16 cellular contexts compared by ENCODE assay signal in genomic region chr7:84674236-84674913, GRCh38.
DNase-seq lines count a peak whose midpoint lies in the region; ATAC-seq and TF ChIP-seq lines count a peak whose summit lies in the region.
"Had no signal": no experiment of that assay in that cellular context is flagged by ENCODE, and none has a peak within 500 bp of the region (broad histone marks: within the 10 kb centered on the region; RNA-seq: fewer than 3 reads in every experiment).

No MANE protein-coding gene starts in this region.

- no peak for TF ChIP-seq EP300 in SK-N-SH (IDR thresholded peaks at IDR 0.05; ENCODE audit: borderline replicate concordance in 1 of 2, low read depth in 1 of 2, low read length in 1 of 2)

- no peak overlapping the region for H3K4ac ChIP-seq in IMR-90 (ENCODE audit: low read depth, low read length)

- no peak overlapping the region for H3K14ac ChIP-seq in IMR-90 (replicated peaks; ENCODE audit: low read depth, low read length)

- H2AK9ac ChIP-seq in IMR-90 (replicated peaks; ENCODE audit: low read depth, low read length, poor library complexity) = no peak overlapping the region

- no peak overlapping the region for H2BK5ac ChIP-seq in IMR-90 (ENCODE audit: low read depth, low read length, poor library complexity, severe bottlenecking)

- H3K27ac ChIP-seq in IMR-90 (ENCODE audit: insufficient read depth, low read length) (no peak overlapping the region), SK-N-SH (ENCODE audit: low read depth in 2 of 2, low read length in 1 of 2) (no peak overlapping the region)
- H3K27ac ChIP-seq: C4-2B, coronary artery, sigmoid colon, VCaP had no signal

- no CpG with 5 or more reads among the region's 2 CpGs for WGBS in IMR-90 (ENCODE audit: extremely low coverage in 2 of 2, insufficient read length in 1 of 2), 2 experiments
- WGBS in SK-N-SH (ENCODE audit: low lambda C conversion rate) = 74% methylated on average over 2 of the region's 2 CpGs

- H2BK15ac ChIP-seq in IMR-90 (ENCODE audit: low read depth, low read length) = no peak overlapping the region

- H3K4me1 ChIP-seq in IMR-90 (ENCODE audit: control insufficient read depth, insufficient read depth, low read length) (peaks cover 2% of the 10 kb centered on the region; the same call in 1 of the 2 replicates), SK-N-SH (ENCODE audit: control insufficient read depth in 1 of 2, insufficient read depth in 2 of 2, low read depth in 1 of 2, low read length in 1 of 2) (peaks cover 0 to 5% of the 10 kb centered on the region in 2 experiments; a peak in 2 of 4 replicates)
- H3K4me1 ChIP-seq: sigmoid colon had no signal

- no peak overlapping the region for H4K5ac ChIP-seq in IMR-90 (ENCODE audit: low read depth, low read length)

- no peaks in the 10 kb centered on the region for H3F3A ChIP-seq in SK-N-SH (replicated peaks; ENCODE audit: insufficient read depth)

- H3K4me3 ChIP-seq in IMR-90 (ENCODE audit: insufficient read depth, low read depth, low read length) = no peak overlapping the region
- no peak overlapping the region for H3K4me3 ChIP-seq in SK-N-SH (ENCODE audit: low read depth in 2 of 2, low read length in 1 of 2)
- no peak overlapping the region for H3K4me3 ChIP-seq in fibroblast of the aortic adventitia (ENCODE audit: low read depth, low read length)
- H3K4me3 ChIP-seq: coronary artery, sigmoid colon had no signal

- no peaks in the 10 kb centered on the region for H3K27me3 ChIP-seq in IMR-90 (ENCODE audit: control insufficient read depth, insufficient read depth, low read length)
- H3K27me3 ChIP-seq in SK-N-SH (ENCODE audit: insufficient read depth) = no peaks in the 10 kb centered on the region
- H3K27me3 ChIP-seq: sigmoid colon had no signal

- H3K56ac ChIP-seq in IMR-90 (ENCODE audit: extremely low read depth, insufficient read depth, low read length) = no peak overlapping the region

- H3K36me3 ChIP-seq in IMR-90 (ENCODE audit: control insufficient read depth, insufficient read depth, low read length) (no peaks in the 10 kb centered on the region), SK-N-SH (replicated peaks in 1 of 2; ENCODE audit: control insufficient read depth in 1 of 2, insufficient read depth in 2 of 2, low read length in 1 of 2) (no peaks in the 10 kb centered on the region)
- H3K36me3 ChIP-seq: sigmoid colon had no signal

- no peak overlapping the region for H4K8ac ChIP-seq in IMR-90 (ENCODE audit: low read depth in 2 of 2, low read length in 2 of 2)

- H3K79me2 ChIP-seq in SK-N-SH (ENCODE audit: insufficient read depth) = no peaks in the 10 kb centered on the region

- BruUV-seq in IMR-90 (replicated peaks; lab: Mats Ljungman, UMichigan) = no TSS peak

- CTCF ChIA-PET in IMR-90 (lab: Yijun Ruan, JAX) (no interaction called here), SK-N-SH (lab: Yijun Ruan, JAX) (no interaction called here)

- H4K20me1 ChIP-seq in IMR-90 (ENCODE audit: insufficient read depth, low read length) (no peaks in the 10 kb centered on the region), SK-N-SH (ENCODE audit: insufficient read depth) (no peaks in the 10 kb centered on the region)

- TF ChIP-seq CTCF in IMR-90 (conservative IDR thresholded peaks at IDR 0.05; ENCODE audit: low read depth, low read length) (no peak), SK-N-SH (IDR thresholded peaks at IDR 0.05) (no peak), fibroblast of the aortic adventitia (IDR thresholded peaks at IDR 0.05; ENCODE audit: insufficient read depth, low read length) (no peak)

- DNase-seq in Caki2 (ENCODE audit: low read depth) (peak; percentile 42), IMR-90 (no peak), SK-N-SH (no peak), fibroblast of the aortic adventitia (ENCODE audit: low read depth) (peak; percentile 47), retina (no peak), MV-4-11 (lab: John Stamatoyannopoulos, UW) (no peak), NCI-H774 (lab: John Stamatoyannopoulos, UW) (no peak)
- DNase-seq: activated CD8-positive, alpha-beta memory T cell treated with anti-CD3 and anti-CD28 coated beads, Interleukin-2, amount 50 U/mL, for 4 hours; Karpas-422; naive thymus-derived CD8-positive, alpha-beta T cell; SIG-M5; sigmoid colon had no signal

- POLR2A ChIA-PET in IMR-90 (lab: Charles Lee; ENCODE audit: unreplicated experiment) (no interaction called here), SK-N-SH (lab: Yijun Ruan, JAX) (no interaction called here)

- H4K91ac ChIP-seq in IMR-90 (ENCODE audit: insufficient read depth, low read depth, low read length) = no peak overlapping the region

- dilution Hi-C loops in IMR-90 (cut with HindIII; ENCODE audit: low sequenced_read_pairs, unreplicated experiment) = no loop called here

- no peak overlapping the region for H2AK5ac ChIP-seq in IMR-90 (ENCODE audit: low read depth, low read length)

- H3K23ac ChIP-seq in IMR-90 (ENCODE audit: low read depth, low read length) = no peak overlapping the region

- no peak for TF ChIP-seq POLR2A in IMR-90 (IDR thresholded peaks at IDR 0.05; ENCODE audit: low read depth, low read length)

- TF ChIP-seq RAD21 in IMR-90 (IDR thresholded peaks at IDR 0.05; ENCODE audit: low read length) = no peak
- TF ChIP-seq RAD21 in SK-N-SH (IDR thresholded peaks at IDR 0.05; ENCODE audit: low read length) = no peak

- H3K9ac ChIP-seq in IMR-90 (ENCODE audit: low read depth, low read length) (no peak overlapping the region), SK-N-SH (no peak overlapping the region)

- H2AFZ ChIP-seq in IMR-90 (replicated peaks; ENCODE audit: low read length, poor library complexity) = no peak overlapping the region
- H2AFZ ChIP-seq in SK-N-SH (ENCODE audit: low read depth) = peak overlapping the region; percentile 10; the same call in 1 of the 2 replicates

- H3K9me3 ChIP-seq in IMR-90 (ENCODE audit: control insufficient read depth, insufficient read depth, low read length) (no peaks in the 10 kb centered on the region), SK-N-SH (no peaks in the 10 kb centered on the region)
- H3K9me3 ChIP-seq: sigmoid colon had no signal

- no peaks in the 10 kb centered on the region for H3K79me1 ChIP-seq in IMR-90 (ENCODE audit: low read depth in 1 of 2, low read length in 2 of 2)

- no peak overlapping the region for H2BK20ac ChIP-seq in IMR-90 (ENCODE audit: low read depth, low read length)

- H3K4me2 ChIP-seq in IMR-90 (ENCODE audit: low read depth, low read length) (peak overlapping the region; percentile 53; the same call in 1 of the 2 replicates), SK-N-SH (no peak overlapping the region)

- ATAC-seq in IMR-90 (ENCODE audit: low read depth) (no peak), GM19452 (IDR thresholded peaks at IDR 0.05; ENCODE audit: unreplicated experiment) (no peak)
- ATAC-seq: naive thymus-derived CD8-positive, alpha-beta T cell had no signal

- intact Hi-C loops in IMR-90 (cut with micrococcal nuclease) = no loop called here

- no peaks in the 10 kb centered on the region for H3K9me2 ChIP-seq in SK-N-SH

- H2BK120ac ChIP-seq in IMR-90 (ENCODE audit: low read depth, low read length) = no peak overlapping the region

- in situ Hi-C loops in Caki2 (cut with HindIII; ENCODE audit: low pct_unique_long_range_greater_than_20kb, low sequenced_read_pairs) = no loop called here
- in situ Hi-C loops in IMR-90 (cut with MboI; ENCODE audit: low sequenced_read_pairs) = no loop called here

- H3K18ac ChIP-seq in IMR-90 (ENCODE audit: low read depth, low read length) = no peak overlapping the region

- H3K9me1 ChIP-seq in IMR-90 (ENCODE audit: insufficient read depth, low read length) = peaks cover 3% of the 10 kb centered on the region; the same call in 1 of the 2 replicates

TF ChIP-seq in IMR-90, 13 proteins besides CTCF, POLR2A, EP300 and RAD21:
- TF ChIP-seq MAFK (IDR thresholded peaks at IDR 0.05; ENCODE audit: low read depth, low read length) = no peak
- TF ChIP-seq MXI1 (IDR thresholded peaks at IDR 0.05; ENCODE audit: borderline replicate concordance, low read depth, low read length) = no peak
- no peak for TF ChIP-seq MAZ (IDR thresholded peaks at IDR 0.05; ENCODE audit: borderline replicate concordance, low read depth, low read length)
- TF ChIP-seq RCOR1 (IDR thresholded peaks at IDR 0.05; ENCODE audit: insufficient replicate concordance, low read length) = no peak
- TF ChIP-seq RFX5 (IDR thresholded peaks at IDR 0.05; ENCODE audit: low read depth, low read length) = no peak

TF ChIP-seq in SK-N-SH, 30 proteins besides CTCF, POLR2A, EP300 and RAD21 (continues in another document):
- TF ChIP-seq TAF1 (IDR thresholded peaks at IDR 0.05; ENCODE audit: borderline replicate concordance, low read depth, low read length) (no peak), USF1 (IDR thresholded peaks at IDR 0.05; ENCODE audit: borderline replicate concordance, low read depth) (no peak), YY1 (IDR thresholded peaks at IDR 0.05; ENCODE audit: low read depth) (no peak), IRF3 (IDR thresholded peaks at IDR 0.05; ENCODE audit: low read depth, low read length) (no peak), FOXJ3 (CRISPR knock-in tag; IDR thresholded peaks at IDR 0.05) (no peak), NFIC (IDR thresholded peaks at IDR 0.05; ENCODE audit: borderline replicate concordance) (no peak), RCOR1 (IDR thresholded peaks at IDR 0.05; ENCODE audit: low read length) (no peak), SIN3A (IDR thresholded peaks at IDR 0.05; ENCODE audit: borderline replicate concordance, low read depth, low read length) (no peak)

Comparison
In these comparisons a context has a peak if more than half of its experiments do, and no peak if none do; other contexts are left out.
1. DNase-seq: peak in Caki2 (single experiment) and fibroblast of the aortic adventitia (single experiment); none in IMR-90 (single experiment), SK-N-SH (single experiment), retina (single experiment), MV-4-11 (single experiment) and NCI-H774 (single experiment).